Comparison of ENCODE assay signal across 1 cellular context in the genomic region with DNA sequence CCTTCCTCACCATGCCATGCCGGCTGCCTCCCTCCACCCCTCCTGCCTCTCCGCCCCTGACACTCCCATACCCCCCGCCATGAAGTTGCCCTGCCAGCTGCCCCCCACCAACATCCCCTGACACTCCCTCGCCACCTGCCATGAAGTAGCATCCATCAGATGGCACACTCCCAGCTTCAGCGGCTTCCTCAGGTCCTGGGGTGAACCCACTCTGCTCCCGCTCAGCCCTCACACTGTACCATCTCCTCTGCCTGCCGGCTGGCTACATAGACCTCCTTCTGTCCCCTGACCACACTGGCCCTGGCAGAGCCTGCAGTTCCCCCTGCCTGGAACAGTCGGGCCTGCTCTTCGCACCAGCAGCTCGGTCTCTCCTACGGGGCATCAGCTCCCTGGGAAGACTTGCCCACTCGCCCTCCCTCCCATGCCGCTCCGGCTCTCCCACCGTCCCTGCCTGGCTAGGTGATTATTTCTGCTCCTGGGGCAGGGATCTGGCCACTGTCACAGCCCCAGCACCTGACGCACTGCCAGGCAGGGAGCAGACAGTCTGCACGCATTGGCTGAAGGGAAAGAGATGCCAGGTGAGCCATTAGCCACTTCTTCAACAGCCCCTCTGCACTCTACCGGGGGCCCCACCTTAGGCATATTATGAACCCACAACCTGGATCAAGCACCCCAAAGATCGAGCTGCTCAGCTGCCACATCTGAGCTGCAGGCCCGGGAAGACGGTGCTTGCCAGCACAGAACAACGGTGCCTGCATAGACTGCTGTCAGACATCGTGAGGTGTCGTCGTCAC.
TF ChIP-seq lines count a peak whose summit lies in the region.

No MANE protein-coding gene starts in this region.

TF ChIP-seq in HepG2, 621 proteins besides CTCF, POLR2A, EP300 and RAD21:
- TF ChIP-seq ZNF816 (CRISPR knock-in tag; IDR thresholded peaks at IDR 0.05; ENCODE audit: borderline replicate concordance): no peak
- TF ChIP-seq, protein P1, sequence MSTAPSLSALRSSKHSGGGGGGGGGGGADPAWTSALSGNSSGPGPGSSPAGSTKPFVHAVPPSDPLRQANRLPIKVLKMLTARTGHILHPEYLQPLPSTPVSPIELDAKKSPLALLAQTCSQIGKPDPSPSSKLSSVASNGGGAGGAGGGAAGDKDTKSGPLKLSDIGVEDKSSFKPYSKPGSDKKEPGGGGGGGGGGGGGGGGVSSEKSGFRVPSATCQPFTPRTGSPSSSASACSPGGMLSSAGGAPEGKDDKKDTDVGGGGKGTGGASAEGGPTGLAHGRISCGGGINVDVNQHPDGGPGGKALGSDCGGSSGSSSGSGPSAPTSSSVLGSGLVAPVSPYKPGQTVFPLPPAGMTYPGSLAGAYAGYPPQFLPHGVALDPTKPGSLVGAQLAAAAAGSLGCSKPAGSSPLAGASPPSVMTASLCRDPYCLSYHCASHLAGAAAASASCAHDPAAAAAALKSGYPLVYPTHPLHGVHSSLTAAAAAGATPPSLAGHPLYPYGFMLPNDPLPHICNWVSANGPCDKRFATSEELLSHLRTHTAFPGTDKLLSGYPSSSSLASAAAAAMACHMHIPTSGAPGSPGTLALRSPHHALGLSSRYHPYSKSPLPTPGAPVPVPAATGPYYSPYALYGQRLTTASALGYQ (CRISPR knock-in tag; IDR thresholded peaks at IDR 0.05): no peak
- TF ChIP-seq, protein P2, sequence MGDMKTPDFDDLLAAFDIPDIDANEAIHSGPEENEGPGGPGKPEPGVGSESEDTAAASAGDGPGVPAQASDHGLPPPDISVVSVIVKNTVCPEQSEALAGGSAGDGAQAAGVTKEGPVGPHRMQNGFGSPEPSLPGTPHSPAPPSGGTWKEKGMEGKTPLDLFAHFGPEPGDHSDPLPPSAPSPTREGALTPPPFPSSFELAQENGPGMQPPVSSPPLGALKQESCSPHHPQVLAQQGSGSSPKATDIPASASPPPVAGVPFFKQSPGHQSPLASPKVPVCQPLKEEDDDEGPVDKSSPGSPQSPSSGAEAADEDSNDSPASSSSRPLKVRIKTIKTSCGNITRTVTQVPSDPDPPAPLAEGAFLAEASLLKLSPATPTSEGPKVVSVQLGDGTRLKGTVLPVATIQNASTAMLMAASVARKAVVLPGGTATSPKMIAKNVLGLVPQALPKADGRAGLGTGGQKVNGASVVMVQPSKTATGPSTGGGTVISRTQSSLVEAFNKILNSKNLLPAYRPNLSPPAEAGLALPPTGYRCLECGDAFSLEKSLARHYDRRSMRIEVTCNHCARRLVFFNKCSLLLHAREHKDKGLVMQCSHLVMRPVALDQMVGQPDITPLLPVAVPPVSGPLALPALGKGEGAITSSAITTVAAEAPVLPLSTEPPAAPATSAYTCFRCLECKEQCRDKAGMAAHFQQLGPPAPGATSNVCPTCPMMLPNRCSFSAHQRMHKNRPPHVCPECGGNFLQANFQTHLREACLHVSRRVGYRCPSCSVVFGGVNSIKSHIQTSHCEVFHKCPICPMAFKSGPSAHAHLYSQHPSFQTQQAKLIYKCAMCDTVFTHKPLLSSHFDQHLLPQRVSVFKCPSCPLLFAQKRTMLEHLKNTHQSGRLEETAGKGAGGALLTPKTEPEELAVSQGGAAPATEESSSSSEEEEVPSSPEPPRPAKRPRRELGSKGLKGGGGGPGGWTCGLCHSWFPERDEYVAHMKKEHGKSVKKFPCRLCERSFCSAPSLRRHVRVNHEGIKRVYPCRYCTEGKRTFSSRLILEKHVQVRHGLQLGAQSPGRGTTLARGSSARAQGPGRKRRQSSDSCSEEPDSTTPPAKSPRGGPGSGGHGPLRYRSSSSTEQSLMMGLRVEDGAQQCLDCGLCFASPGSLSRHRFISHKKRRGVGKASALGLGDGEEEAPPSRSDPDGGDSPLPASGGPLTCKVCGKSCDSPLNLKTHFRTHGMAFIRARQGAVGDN (CRISPR knock-in tag; IDR thresholded peaks at IDR 0.05): peak; percentile 14; the same call in 1 of the 2 replicates
